In the genomic region with DNA sequence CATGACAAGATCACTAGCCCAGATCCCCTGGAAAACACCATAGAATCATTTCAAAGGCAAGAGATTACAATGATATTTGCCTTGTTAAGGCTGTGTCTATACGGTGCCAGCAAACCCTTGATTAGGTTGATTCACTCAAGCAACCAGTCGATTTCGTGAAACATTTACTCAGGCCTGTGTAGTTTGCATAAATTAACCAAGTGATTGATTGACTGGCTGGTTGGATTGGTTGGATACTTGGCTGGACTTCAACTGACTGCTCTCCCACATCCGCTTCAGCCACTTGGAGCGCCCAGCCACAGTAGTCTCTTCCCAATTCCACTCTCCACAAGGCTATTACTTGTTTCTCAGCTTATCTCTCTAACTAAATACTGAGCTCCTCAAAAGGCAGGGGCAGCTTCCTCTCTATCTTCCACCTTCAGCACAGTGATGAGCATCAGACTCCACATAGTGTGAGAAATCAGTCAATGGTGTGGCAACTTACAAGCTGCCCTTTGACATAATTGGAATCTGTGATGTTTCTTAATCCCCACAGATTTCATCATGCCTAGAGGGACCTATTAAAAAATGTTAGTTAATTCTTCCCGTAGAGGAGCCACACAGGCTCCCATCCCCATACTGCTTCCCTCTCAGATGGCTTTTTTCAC, we compare ENCODE assay signal across 22 cellular contexts.
"Had no signal": no experiment of that assay in that cellular context is flagged by ENCODE, and none has a peak within 500 bp of the region (broad histone marks: within the 10 kb centered on the region; RNA-seq: fewer than 3 reads in every experiment).

No MANE protein-coding gene starts in this region.

- ATAC-seq: activated CD8-positive, alpha-beta T cell treated with anti-CD3 and anti-CD28 coated beads for 36 hours; activated naive CD4-positive, alpha-beta T cell treated with anti-CD3 and anti-CD28 coated beads, Interleukin-2, amount 50 U/mL, for 72 hours; activated T-cell treated with anti-CD3 and anti-CD28 coated beads, Interleukin-2, amount 50 U/mL, for 72 hours; foreskin keratinocyte; naive thymus-derived CD4-positive, alpha-beta T cell; WTC11 had no signal

- H3K4me1 ChIP-seq: foreskin keratinocyte, suprapubic skin had no signal

- H3K9me3 ChIP-seq: neutrophil, suprapubic skin had no signal

- H3K4me3 ChIP-seq: coronary artery, skin epidermis, suprapubic skin had no signal

- FAIRE-seq: endothelial cell of umbilical vein, TTC549 had no signal

- H3K27me3 ChIP-seq: foreskin keratinocyte, neutrophil, suprapubic skin had no signal

- H3K27ac ChIP-seq: coronary artery, foreskin keratinocyte, neutrophil, skin epidermis, suprapubic skin had no signal

- H3K36me3 ChIP-seq: neutrophil, suprapubic skin had no signal

- DNase-seq: activated CD4-positive, alpha-beta T cell treated with anti-CD3 and anti-CD28 coated beads for 4 hours; activated CD8-positive, alpha-beta memory T cell treated with anti-CD3 and anti-CD28 coated beads, Interleukin-2, amount 50 U/mL, for 4 hours; activated CD8-positive, alpha-beta T cell treated with anti-CD3 and anti-CD28 coated beads for 36 hours; activated gamma-delta T cell; activated T-cell treated with anti-CD3 and anti-CD28 coated beads, Interleukin-2, amount 50 U/mL, for 72 hours; central memory CD4-positive, alpha-beta T cell; effector CD4-positive, alpha-beta T cell; foreskin keratinocyte; glutamatergic neuron; naive thymus-derived CD4-positive, alpha-beta T cell; stimulated activated CD4-positive, alpha-beta T cell treated with anti-CD3 and anti-CD28 coated beads, Interleukin-4, amount 100 ng/mL, for 4 hours; stimulated activated CD8-positive, alpha-beta memory T cell treated with anti-CD3 and anti-CD28 coated beads, Interleukin-4, amount 100 ng/mL, for 48 hours; stimulated activated naive CD4-positive, alpha-beta T cell treated with Interleukin-2 at 50 U/mL for 16 hours; T-helper 2 cell had no signal
